8 cellular contexts compared by ENCODE assay signal in the genomic region with DNA sequence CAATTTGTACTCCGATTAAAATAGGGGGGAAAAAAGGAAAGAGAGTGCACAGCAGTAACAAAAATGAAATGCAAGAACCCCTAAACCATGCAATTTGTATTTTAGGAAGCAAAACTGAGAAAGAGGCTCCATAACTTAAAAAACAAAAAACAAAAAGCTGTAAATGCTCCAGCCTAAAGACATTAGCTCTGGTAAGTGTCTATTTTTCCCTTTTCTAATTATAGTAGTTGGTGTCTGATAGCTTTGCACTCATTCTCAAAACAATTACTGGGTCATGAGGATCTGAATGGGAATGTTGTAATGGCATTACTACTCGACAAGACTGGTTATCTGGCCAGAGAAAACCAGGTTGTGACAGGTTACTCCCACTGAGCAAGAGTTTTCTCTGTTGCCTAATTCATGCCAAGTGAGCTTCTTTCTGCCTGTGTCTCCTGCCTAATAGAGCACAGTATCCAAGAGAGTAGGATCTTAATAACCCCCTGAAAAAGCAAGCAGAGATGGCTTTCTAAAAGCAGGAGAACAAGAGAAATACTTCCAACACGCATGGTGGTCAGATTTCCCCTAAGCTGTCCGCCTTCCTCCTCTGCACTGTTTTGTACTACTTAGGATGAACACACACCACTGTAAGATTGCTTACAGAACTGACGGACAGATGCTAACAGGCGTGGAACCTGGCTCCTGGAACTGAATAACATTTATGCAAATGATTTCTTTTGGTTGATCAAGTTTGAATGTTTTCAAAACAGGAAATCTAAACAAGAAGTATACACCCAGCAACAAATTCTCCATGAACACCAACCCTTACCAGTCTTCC.
A peak's percentile ranks its signal among the peaks of the same experiment; 100 is the strongest.
DNase-seq lines count a peak whose midpoint lies in the region; ATAC-seq, FAIRE-seq and TF ChIP-seq lines count a peak whose summit lies in the region.

No MANE protein-coding gene starts in this region.

- no peaks in the 10 kb centered on the region for H3K27me3 ChIP-seq in psoas muscle (ENCODE audit: insufficient read depth in 3 of 3, low read length in 2 of 3)

- H3K4me3 ChIP-seq in fibroblast of the aortic adventitia (ENCODE audit: low read depth, low read length) = peak overlapping the region; percentile 40
- peak overlapping the region; percentile 53 for H3K4me3 ChIP-seq in psoas muscle

- no peaks in the 10 kb centered on the region for H3K9me3 ChIP-seq in T-helper 17 cell (ENCODE audit: control insufficient read depth, low read length, poor library complexity, severe bottlenecking)
- H3K9me3 ChIP-seq in psoas muscle = no peaks in the 10 kb centered on the region

- no peaks in the 10 kb centered on the region for H3K27me3 Mint-ChIP-seq in T-helper 17 cell

- H3K4me1 Mint-ChIP-seq in T-helper 17 cell = peaks cover 47% of the 10 kb centered on the region

- ATAC-seq in T-helper 17 cell (peak; percentile 17), psoas muscle (peak; percentile 60 to 90 (median 72)), HG03469 (IDR thresholded peaks at IDR 0.05; ENCODE audit: unreplicated experiment) (no peak)

- TF ChIP-seq POLR2A in H54 (IDR thresholded peaks at IDR 0.05; ENCODE audit: low read depth, low read length) = no peak

- H3K36me3 Mint-ChIP-seq in T-helper 17 cell (ENCODE audit: low read depth) = no peaks in the 10 kb centered on the region

- FAIRE-seq in H54 (lab: Jason Lieb, UNC) (peak; percentile 43), HTR-8/SVneo (lab: Jason Lieb, UNC) (no peak)

- no peak for TF ChIP-seq CTCF in fibroblast of the aortic adventitia (IDR thresholded peaks at IDR 0.05; ENCODE audit: insufficient read depth, low read length)
- TF ChIP-seq CTCF in psoas muscle (IDR thresholded peaks at IDR 0.05) = no peak

- 15 to 21% (median 16%) methylated on average over 6 of the region's 6 CpGs for WGBS in psoas muscle, 3 donors

- H3K4me1 ChIP-seq in psoas muscle = peaks cover 80% of the 10 kb centered on the region

- H3K36me3 ChIP-seq in psoas muscle (ENCODE audit: insufficient read depth in 1 of 2, low read depth in 1 of 2) = peaks cover 0 to 18% of the 10 kb centered on the region in 2 donors

- peak overlapping the region; percentile 95 for H3K27ac ChIP-seq in psoas muscle

- peak overlapping the region; percentile 96 for H3K27ac Mint-ChIP-seq in T-helper 17 cell

- DNase-seq in H54 (ENCODE audit: insufficient read length, low spot score) (no peak), T-helper 17 cell (no peak), fibroblast of the aortic adventitia (ENCODE audit: low read depth) (peak; percentile 60), psoas muscle (no peak), SW 1271 (lab: John Stamatoyannopoulos, UW) (no peak), HUDEP-2 (lab: John Stamatoyannopoulos, UW; ENCODE audit: unreplicated experiment in 76 of 76) (no peak), HTR-8/SVneo (ENCODE audit: insufficient read length, low spot score) (no peak)

- intact Hi-C loops in psoas muscle (cut with DNase I) = loop anchor here in 1 of 2 donors (5.0 kb wide), 1 partner anchor 125 kb away; no protein-coding TSS in a partner anchor

- H3K4me3 Mint-ChIP-seq in T-helper 17 cell = peak overlapping the region; percentile 92
